In the genomic region with DNA sequence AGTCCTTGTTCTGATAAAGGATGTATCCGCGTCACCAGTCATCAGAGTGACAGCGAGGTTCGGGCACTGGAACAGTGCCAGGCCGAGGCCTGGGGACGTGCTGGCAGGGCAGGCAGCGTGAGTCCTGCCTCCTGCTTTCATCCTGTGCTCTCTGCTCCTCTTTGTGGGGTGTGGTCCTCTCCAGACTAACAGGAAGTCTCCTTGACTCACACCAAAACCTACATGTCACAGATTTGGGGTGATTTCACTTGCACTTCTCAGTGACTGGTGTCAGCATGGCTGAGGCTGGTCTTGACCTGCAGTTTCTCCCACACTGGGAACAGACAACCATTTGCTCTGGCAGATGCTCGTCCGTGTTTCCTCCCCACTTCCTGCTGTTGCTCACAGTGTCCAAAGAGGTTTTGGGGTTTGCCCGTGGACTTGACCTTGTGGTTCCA, we compare ENCODE assay signal across 9 cellular contexts. TPM values are rescaled to one million over a fixed set of nuclear protein-coding genes. Genes with fewer than 3 reads are reported as not detected.
DNase-seq lines count a peak whose midpoint lies in the region; ATAC-seq and TF ChIP-seq lines count a peak whose summit lies in the region.
"Had no signal": no experiment of that assay in that cellular context is flagged by ENCODE, and none has a peak within 500 bp of the region (broad histone marks: within the 10 kb centered on the region; RNA-seq: fewer than 3 reads in every experiment).

No MANE protein-coding gene starts in this region.

- peak overlapping the region; percentile 73 to 78 (median 78) for H3K4me3 Mint-ChIP-seq in T-cell
- peak overlapping the region; percentile 78 for H3K4me3 Mint-ChIP-seq in activated naive CD8-positive, alpha-beta T cell treated with anti-CD3 and anti-CD28 coated beads, Interleukin-2, amount 10 ng/mL, durations not matched to agents 7 days and 5 days
- no peak overlapping the region for H3K4me3 Mint-ChIP-seq in mesothelial cell of epicardium

- TF ChIP-seq CTCF in mesothelial cell of epicardium (IDR thresholded peaks at IDR 0.05; ENCODE audit: unreplicated experiment), result no peak

- peaks cover 39 to 47% (median 40%) of the 10 kb centered on the region in 3 donors for H3K4me1 Mint-ChIP-seq in T-cell
- peaks cover 30% of the 10 kb centered on the region for H3K4me1 Mint-ChIP-seq in activated naive CD8-positive, alpha-beta T cell treated with anti-CD3 and anti-CD28 coated beads, Interleukin-2, amount 10 ng/mL, durations not matched to agents 7 days and 5 days
- H3K4me1 Mint-ChIP-seq in mesothelial cell of epicardium, result peaks cover 3% of the 10 kb centered on the region

- H3K9me3 Mint-ChIP-seq in T-cell, result no peaks in the 10 kb centered on the region
- H3K9me3 Mint-ChIP-seq in activated naive CD8-positive, alpha-beta T cell treated with anti-CD3 and anti-CD28 coated beads, Interleukin-2, amount 10 ng/mL, durations not matched to agents 7 days and 5 days, result no peaks in the 10 kb centered on the region
- H3K9me3 Mint-ChIP-seq in mesothelial cell of epicardium, result no peaks in the 10 kb centered on the region

- H3K27me3 Mint-ChIP-seq in T-cell, result no peaks in the 10 kb centered on the region
- no peaks in the 10 kb centered on the region for H3K27me3 Mint-ChIP-seq in activated naive CD8-positive, alpha-beta T cell treated with anti-CD3 and anti-CD28 coated beads, Interleukin-2, amount 10 ng/mL, durations not matched to agents 7 days and 5 days
- no peaks in the 10 kb centered on the region for H3K27me3 Mint-ChIP-seq in mesothelial cell of epicardium (ENCODE audit: low read depth)

- peak; percentile 23 to 79 (median 52) for DNase-seq in T-cell
- DNase-seq in activated naive CD8-positive, alpha-beta T cell treated with anti-CD3 and anti-CD28 coated beads, Interleukin-2, amount 10 ng/mL, durations not matched to agents 7 days and 5 days, result peak; percentile 59
- DNase-seq in stimulated activated CD4-positive, alpha-beta T cell treated with anti-CD3 and anti-CD28 coated beads, Interleukin-2, amount 100 ng/mL, for 24 hours, result peak; percentile 59 to 75
- DNase-seq in NCI-H82 (lab: John Stamatoyannopoulos, UW), result no peak
- no peak for DNase-seq in HAP-1 (ENCODE audit: low spot score in 2 of 2)
- DNase-seq in mesothelial cell of epicardium (ENCODE audit: low spot score in 2 of 2, unreplicated experiment in 2 of 2), result no peak
- DNase-seq: IMR-90 had no signal

- peak overlapping the region; percentile 95 to 96 for H3K27ac Mint-ChIP-seq in T-cell
- H3K27ac Mint-ChIP-seq in activated naive CD8-positive, alpha-beta T cell treated with anti-CD3 and anti-CD28 coated beads, Interleukin-2, amount 10 ng/mL, durations not matched to agents 7 days and 5 days, result peak overlapping the region; percentile 87
- no peak overlapping the region for H3K27ac Mint-ChIP-seq in mesothelial cell of epicardium

- in situ Hi-C loops in HAP-1 (cut with MboI; ENCODE audit: low sequenced_read_pairs), result no loop called here

- H3K4me3 ChIP-seq in HAP-1, result no peak overlapping the region

- no peaks in the 10 kb centered on the region for H3K4me1 ChIP-seq in HAP-1

- no peaks in the 10 kb centered on the region for H3K27me3 ChIP-seq in HAP-1 (ENCODE audit: low read depth)

- POLR2A ChIA-PET in T-cell (lab: Charles Lee), result no interaction called here
- POLR2A ChIA-PET in activated naive CD8-positive, alpha-beta T cell treated with anti-CD3 and anti-CD28 coated beads, Interleukin-2, amount 10 ng/mL, durations not matched to agents 7 days and 5 days (lab: Charles Lee), result no interaction called here

- H3K9me3 ChIP-seq in HAP-1, result no peaks in the 10 kb centered on the region

- ATAC-seq in GM18868 (IDR thresholded peaks at IDR 0.05; ENCODE audit: unreplicated experiment) (peak; percentile 71), HG02970 (IDR thresholded peaks at IDR 0.05; ENCODE audit: low FRiP score, unreplicated experiment) (peak; percentile 65), T-cell (replicated peaks in 1 of 4) (peak; percentile 90 to 96 (median 94))
- ATAC-seq in activated naive CD8-positive, alpha-beta T cell treated with anti-CD3 and anti-CD28 coated beads, Interleukin-2, amount 10 ng/mL, durations not matched to agents 7 days and 5 days (ENCODE audit: low read depth), result peak; percentile 84

- H3K36me3 Mint-ChIP-seq in T-cell, result no peaks in the 10 kb centered on the region
- H3K36me3 Mint-ChIP-seq in activated naive CD8-positive, alpha-beta T cell treated with anti-CD3 and anti-CD28 coated beads, Interleukin-2, amount 10 ng/mL, durations not matched to agents 7 days and 5 days, result no peaks in the 10 kb centered on the region
- no peaks in the 10 kb centered on the region for H3K36me3 Mint-ChIP-seq in mesothelial cell of epicardium

- H3K36me3 ChIP-seq in HAP-1 (replicated peaks), result no peaks in the 10 kb centered on the region

- CTCF ChIA-PET in T-cell (lab: Charles Lee), result no interaction called here

RNA-seq across cellular contexts. Expression of a gene that starts 8.8 kb away (rescaled TPM):
- total RNA-seq in T-cell (1 to 10 TPM; 2.9 to 8.5 (median 5.1) TPM), mesothelial cell of epicardium (0.13 to 0.34 TPM (median 0.22 TPM) in 3 replicates)
- total RNA-seq in activated naive CD8-positive, alpha-beta T cell treated with anti-CD3 and anti-CD28 coated beads, Interleukin-2, amount 10 ng/mL, durations not matched to agents 7 days and 5 days, result 1 to 10 TPM; 7.0 to 8.9 TPM

RNA-seq across cellular contexts. Expression of a gene that starts 50.7 kb away (rescaled TPM):
- total RNA-seq in T-cell (not detected), mesothelial cell of epicardium (not detected in 3 replicates)
- not detected for total RNA-seq in activated naive CD8-positive, alpha-beta T cell treated with anti-CD3 and anti-CD28 coated beads, Interleukin-2, amount 10 ng/mL, durations not matched to agents 7 days and 5 days
- total RNA-seq: IMR-90 had no signal

Comparison
In these comparisons a context has a peak if more than half of its experiments do, and no peak if none do; other contexts are left out.
1. DNase-seq: peak in T-cell (34 of 34), activated naive CD8-positive, alpha-beta T cell treated with anti-CD3 and anti-CD28 coated beads, Interleukin-2, amount 10 ng/mL, durations not matched to agents 7 days and 5 days (single experiment) and stimulated activated CD4-positive, alpha-beta T cell treated with anti-CD3 and anti-CD28 coated beads, Interleukin-2, amount 100 ng/mL, for 24 hours (2 of 2); none in NCI-H82 (single experiment), HAP-1 (0 of 2) and mesothelial cell of epicardium (0 of 2).
2. Peak in every context shown above with its lines, with median percentiles within 50 percentile points of each other: ATAC-seq.